In the genomic region with DNA sequence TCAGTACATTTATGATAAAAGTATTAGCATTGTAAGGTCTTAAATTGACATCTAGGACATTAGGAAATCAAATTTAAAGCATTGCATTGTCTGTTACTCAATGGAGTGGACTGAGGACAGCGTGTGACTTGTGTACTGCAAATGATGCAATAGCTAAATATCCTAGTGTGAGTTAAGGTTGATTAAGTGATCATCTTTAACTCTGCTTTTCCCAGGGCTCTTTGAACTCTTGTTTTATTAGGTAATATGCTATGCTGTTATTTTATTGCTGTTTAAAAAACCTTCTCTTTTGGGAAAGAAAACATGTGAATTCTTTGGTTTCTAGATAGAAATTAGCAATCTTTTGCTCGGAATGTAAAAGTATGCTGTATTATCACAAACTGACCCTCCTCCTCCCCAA, we compare ENCODE assay signal across 10 cellular contexts. TPM values are rescaled to one million over a fixed set of nuclear protein-coding genes. Genes with fewer than 3 reads are reported as not detected.
A peak's percentile ranks its signal among the peaks of the same experiment; 100 is the strongest.
DNase-seq lines count a peak whose midpoint lies in the region; ATAC-seq and TF ChIP-seq lines count a peak whose summit lies in the region.
"Had no signal": no experiment of that assay in that cellular context is flagged by ENCODE, and none has a peak within 500 bp of the region (broad histone marks: within the 10 kb centered on the region; RNA-seq: fewer than 3 reads in every experiment).

No MANE protein-coding gene starts in this region.

- POLR2A ChIA-PET in HCT116 (lab: Charles Lee): no interaction called here

- WGBS in heart right ventricle, 2 donors: 25 to 45% methylated on average over 2 of the region's 2 CpGs

- H3K4me2 ChIP-seq in HCT116 (ENCODE audit: low read length): no peak overlapping the region

- no peak for TF ChIP-seq CTCF in HCT116 (IDR thresholded peaks at IDR 0.05 in 2 of 3, conservative IDR thresholded peaks at IDR 0.05 in 1 of 3; ENCODE audit: borderline replicate concordance in 1 of 3, insufficient read depth in 1 of 3, low read depth in 2 of 3, low read length in 2 of 3)
- no peak for TF ChIP-seq CTCF in ascending aorta (IDR thresholded peaks at IDR 0.05)
- no peak for TF ChIP-seq CTCF in heart right ventricle (IDR thresholded peaks at IDR 0.05)
- TF ChIP-seq CTCF in gastrocnemius medialis (IDR thresholded peaks at IDR 0.05 in 4 of 5, conservative IDR thresholded peaks at IDR 0.05 in 1 of 5): peak in 1 of 5 experiments; percentile 9

- H3K4me1 ChIP-seq in HCT116 (ENCODE audit: control insufficient read depth in 1 of 2, insufficient read depth in 2 of 2, low read length in 2 of 2): no peaks in the 10 kb centered on the region
- peaks cover 11 to 43% of the 10 kb centered on the region in 2 donors for H3K4me1 ChIP-seq in ascending aorta
- H3K4me1 ChIP-seq in heart right ventricle: peaks cover 10 to 97% (median 77%) of the 10 kb centered on the region in 9 donors
- peaks cover 86 to 91% of the 10 kb centered on the region in 2 donors for H3K4me1 ChIP-seq in gastrocnemius medialis

- RAD21 ChIA-PET in HCT116 (lab: Charles Lee; ENCODE audit: low non-redundant PET in 1 of 2, low total read pairs in 2 of 2, uncharacterized antibody in 2 of 2, unreplicated experiment in 2 of 2): no interaction called here

- H3K27ac ChIP-seq in HCT116 (ENCODE audit: low read depth, low read length) (no peak overlapping the region), ascending aorta (peak overlapping the region; percentile 40 to 54), heart right ventricle (peak overlapping the region; percentile 36 to 85 (median 65)), gastrocnemius medialis (peak overlapping the region; percentile 81 to 93 (median 88))

- in situ Hi-C loops in gastrocnemius medialis (cut with MboI; ENCODE audit: low sequenced_read_pairs in 4 of 4): no loop called here

- H3K4me3 ChIP-seq in HCT116 (replicated peaks in 1 of 2; ENCODE audit: low read depth in 1 of 2, low read length in 2 of 2) (no peak overlapping the region), ascending aorta (peak overlapping the region; percentile 39 to 43), heart right ventricle (peak overlapping the region in 8 of 10 donors; percentile 2 to 39 (median 29)), gastrocnemius medialis (peak overlapping the region; percentile 35 to 46 (median 45))

- no peaks in the 10 kb centered on the region for H3K9me2 ChIP-seq in HCT116 (ENCODE audit: insufficient read depth)

- H4K20me1 ChIP-seq in HCT116 (ENCODE audit: insufficient read depth): no peaks in the 10 kb centered on the region

- BruUV-seq in HCT116 (replicated peaks; lab: Mats Ljungman, UMichigan): no TSS peak

- peaks cover 3% of the 10 kb centered on the region; the same call in 1 of the 2 replicates for H3K79me2 ChIP-seq in HCT116 (ENCODE audit: insufficient read depth, low read length)

- H3K9me3 ChIP-seq in HCT116 (ENCODE audit: control insufficient read depth in 1 of 2, insufficient read depth in 1 of 2, low read depth in 1 of 2, low read length in 2 of 2): no peaks in the 10 kb centered on the region
- H3K9me3 ChIP-seq in ascending aorta: no peaks in the 10 kb centered on the region
- H3K9me3 ChIP-seq in heart right ventricle: no peaks in the 10 kb centered on the region
- H3K9me3 ChIP-seq in gastrocnemius medialis: no peaks in the 10 kb centered on the region

- no peaks in the 10 kb centered on the region for H3K27me3 ChIP-seq in HCT116 (ENCODE audit: insufficient read depth, low read length)
- no peaks in the 10 kb centered on the region for H3K27me3 ChIP-seq in ascending aorta
- H3K27me3 ChIP-seq in heart right ventricle: no peaks in the 10 kb centered on the region
- no peaks in the 10 kb centered on the region for H3K27me3 ChIP-seq in gastrocnemius medialis

- TF ChIP-seq POLR2A in HCT116 (IDR thresholded peaks at IDR 0.05; ENCODE audit: borderline replicate concordance, extremely low read depth, insufficient read depth, insufficient read length) (no peak), gastrocnemius medialis (IDR thresholded peaks at IDR 0.05) (peak in 1 of 2 donors; percentile 9)

- no peak for ATAC-seq in HCT116
- peak in 7 of 8 donors; percentile 40 to 83 (median 63) for ATAC-seq in heart right ventricle
- ATAC-seq in gastrocnemius medialis: peak; percentile 79 to 81

- H3K36me3 ChIP-seq in HCT116 (ENCODE audit: control insufficient read depth in 1 of 2, insufficient read depth in 2 of 2, low read length in 2 of 2) (no peaks in the 10 kb centered on the region), ascending aorta (no peaks in the 10 kb centered on the region), heart right ventricle (no peaks in the 10 kb centered on the region), gastrocnemius medialis (no peaks in the 10 kb centered on the region)

- intact Hi-C loops in HCT116 (cut with micrococcal nuclease) (no loop called here), ascending aorta (cut with DNase I) (no loop called here), heart right ventricle (cut with DNase I) (loop anchor here in 4 of 10 donors (5.0 to 10.0 kb wide), 5 partner anchors 34 to 69 kb away; a partner anchor contains a TSS), gastrocnemius medialis (cut with DNase I; ENCODE audit: low total_unique reads) (loop anchor here (1.0 to 5.0 kb wide), 3 partner anchors 40 to 216 kb away; no protein-coding TSS in a partner anchor)

- DNase-seq in HCT116 (ENCODE audit: low read depth, low spot score) (no peak), ascending aorta (ENCODE audit: low spot score in 2 of 2) (no peak), heart right ventricle (no peak), gastrocnemius medialis (peak; percentile 32 to 45), NCI-H1436 (lab: John Stamatoyannopoulos, UW) (no peak), iPS-NIHi11 (ENCODE audit: low spot score) (no peak), NCI-H226 (no peak), cerebellar cortex (ENCODE audit: low spot score) (no peak)
- DNase-seq: activated CD4-positive, alpha-beta T cell treated with anti-CD3 and anti-CD28 coated beads, Interleukin-2, amount 10 ng/mL, durations not matched to agents 7 days and 5 days; amniotic stem cell had no signal

- H3K9ac ChIP-seq in HCT116 (ENCODE audit: low read length): no peak overlapping the region

- CTCF ChIA-PET in HCT116 (lab: Charles Lee): no interaction called here

- no peak overlapping the region for H2AFZ ChIP-seq in HCT116 (ENCODE audit: low read depth, low read length, poor library complexity, severe bottlenecking)

- no peak for TF ChIP-seq RAD21 in HCT116 (IDR thresholded peaks at IDR 0.05; ENCODE audit: low read depth)

TF ChIP-seq in HCT116, 20 proteins besides CTCF, POLR2A, EP300 and RAD21:
- TF ChIP-seq CEBPB (IDR thresholded peaks at IDR 0.05; ENCODE audit: low read depth): peak; percentile 24; the same call in 1 of the 2 replicates
- no peak for TF ChIP-seq TCF7L2 (IDR thresholded peaks at IDR 0.05; ENCODE audit: borderline replicate concordance, extremely low read depth, insufficient read depth, insufficient read length)
TF ChIP-seq in HCT116: peak in this region for 1.

RNA-seq across cellular contexts. Expression of a gene that starts 38.6 kb away (rescaled TPM):
- total RNA-seq in HCT116 (2021; ENCODE audit: unreplicated experiment) (17.2 TPM), ascending aorta (52.0 TPM), heart right ventricle (100 to 1,000 TPM in 4 of 10 donors, 10 to 100 TPM in 6; 82.4 to 117 (median 97.5) TPM), gastrocnemius medialis (10 to 100 TPM; 12.9 to 27.0 (median 26.6) TPM)
- polyA plus RNA-seq in HCT116 (2012): 4.1 and 4.3 TPM in 2 replicates
- polyA plus RNA-seq in heart right ventricle: 10 to 100 TPM; 11.2 to 24.9 TPM

Comparison
In these comparisons a context has a peak if more than half of its experiments do, and no peak if none do; other contexts are left out.
1. DNase-seq: peak in gastrocnemius medialis (2 of 2); none in HCT116 (single experiment), ascending aorta (0 of 2), heart right ventricle (0 of 2), NCI-H1436 (single experiment), iPS-NIHi11 (single experiment), NCI-H226 (single experiment) and cerebellar cortex (single experiment).
2. H3K4me3 ChIP-seq: peak in ascending aorta (2 of 2), heart right ventricle (8 of 10) and gastrocnemius medialis (4 of 4); none in HCT116 (0 of 2).